23 cellular contexts compared by ENCODE assay signal in the genomic region with DNA sequence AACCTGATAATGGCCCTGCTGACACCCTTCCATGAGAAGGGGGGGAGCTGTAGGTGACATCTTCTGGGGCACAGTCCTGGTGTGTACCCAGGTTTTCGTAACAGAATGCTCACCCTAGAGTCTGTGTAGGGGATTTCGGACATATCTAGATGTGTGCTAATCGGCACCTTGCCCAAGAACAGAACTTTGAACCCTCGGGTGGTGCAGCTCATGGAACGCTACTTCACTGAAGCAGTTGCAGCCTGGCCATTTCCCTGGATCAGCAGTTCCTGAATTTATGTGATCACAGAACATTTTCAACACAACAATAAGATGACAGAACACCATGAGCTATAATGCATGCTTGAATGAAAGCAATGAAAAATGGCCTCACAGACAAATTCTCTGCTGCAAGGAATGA. TPM values are rescaled to one million over a fixed set of nuclear protein-coding genes. Genes with fewer than 3 reads are reported as not detected.
DNase-seq lines count a peak whose midpoint lies in the region; ATAC-seq and TF ChIP-seq lines count a peak whose summit lies in the region.
"Had no signal": no experiment of that assay in that cellular context is flagged by ENCODE, and none has a peak within 500 bp of the region (broad histone marks: within the 10 kb centered on the region; RNA-seq: fewer than 3 reads in every experiment).

No MANE protein-coding gene starts in this region.

- H3K27ac Mint-ChIP-seq in GM23338: peak overlapping the region; percentile 53; the same call in 1 of the 2 replicates
- peak overlapping the region; percentile 24 for H3K27ac Mint-ChIP-seq in T-helper 17 cell

- H3K9me2 ChIP-seq in GM23338 (ENCODE audit: insufficient read depth): no peaks in the 10 kb centered on the region

- DNase-seq in GM23338 (ENCODE audit: low spot score) (no peak), T-helper 17 cell (no peak), left colon (peak; percentile 55 to 61), mucosa of descending colon (peak in 1 of 3 donors; percentile 68), cerebellar nuclear complex (lab: John Stamatoyannopoulos, UW) (no peak), D341Med (ENCODE audit: low spot score) (no peak), NCI-H748 treated with DMSO at 0.1 percent for 48 hours (lab: John Stamatoyannopoulos, UW) (no peak)
- no peak for DNase-seq in activated CD4-positive, alpha-beta T cell treated with anti-CD3 and anti-CD28 coated beads, Interleukin-2, amount 50 U/mL, for 1 hour
- DNase-seq: DMS53, GOT3, HCEC 1CT, NCI-H1092, NCI-H1417 treated with DMSO at 0.1 percent for 48 hours, NCI-H1694 treated with DMSO at 0.1 percent for 48 hours, NCI-H2081, NCI-H2227 treated with DMSO at 0.1 percent for 48 hours, NCI-H526 treated with DMSO at 0.1 percent for 48 hours, SHP77 treated with DMSO at 0.1 percent for 48 hours had no signal

- H3K36me3 Mint-ChIP-seq in GM23338 (ENCODE audit: low read depth): peaks cover 17% of the 10 kb centered on the region
- peaks cover 9% of the 10 kb centered on the region for H3K36me3 Mint-ChIP-seq in T-helper 17 cell (ENCODE audit: low read depth)

- no peaks in the 10 kb centered on the region for H3K9me3 Mint-ChIP-seq in GM23338

- H3K4me2 ChIP-seq in GM23338: peak overlapping the region; percentile 45

- H3K4me3 ChIP-seq in GM23338 (no peak overlapping the region), mucosa of descending colon (no peak overlapping the region)

- H3K4me1 Mint-ChIP-seq in GM23338 (peaks cover 39% of the 10 kb centered on the region), T-helper 17 cell (peaks cover 5% of the 10 kb centered on the region)

- peaks cover 34% of the 10 kb centered on the region for H3K4me1 ChIP-seq in GM23338 (ENCODE audit: insufficient read depth)
- no peaks in the 10 kb centered on the region for H3K4me1 ChIP-seq in mucosa of descending colon (ENCODE audit: low read depth)

- H3K36me3 ChIP-seq in GM23338 (ENCODE audit: insufficient read depth) (no peaks in the 10 kb centered on the region), mucosa of descending colon (ENCODE audit: low read depth) (no peaks in the 10 kb centered on the region)

- H3K27me3 Mint-ChIP-seq in GM23338 (ENCODE audit: insufficient read depth, low read depth, poor library complexity): peaks cover 7% of the 10 kb centered on the region
- H3K27me3 Mint-ChIP-seq in T-helper 17 cell: no peaks in the 10 kb centered on the region

- H3K4me3 Mint-ChIP-seq in GM23338 (no peak overlapping the region), T-helper 17 cell (no peak overlapping the region)

- no peaks in the 10 kb centered on the region for H3K27me3 ChIP-seq in GM23338 (ENCODE audit: insufficient read depth)

- H3K27ac ChIP-seq in GM23338 (ENCODE audit: low read depth): no peak overlapping the region

- no peaks in the 10 kb centered on the region for H4K20me1 ChIP-seq in GM23338 (replicated peaks; ENCODE audit: insufficient read depth)

- intact Hi-C loops in left colon (cut with DNase I, micrococcal nuclease): no loop called here
- intact Hi-C loops in mucosa of descending colon (cut with DNase I, micrococcal nuclease): loop anchor here in 1 of 2 donors (10.0 kb wide), 1 partner anchor 163 kb away; no protein-coding TSS in a partner anchor

- no peaks in the 10 kb centered on the region for H3K79me2 ChIP-seq in GM23338 (replicated peaks; ENCODE audit: insufficient read depth)

- no peak overlapping the region for H2AFZ ChIP-seq in GM23338

- ATAC-seq in GM23338 (peak; percentile 14), T-helper 17 cell (no peak), left colon (peak; percentile 77), mucosa of descending colon (peak; percentile 77)
- ATAC-seq: Panc1 had no signal

- no peaks in the 10 kb centered on the region for H3F3A ChIP-seq in GM23338 (replicated peaks; ENCODE audit: low read depth)

- H3K9me3 ChIP-seq in T-helper 17 cell (ENCODE audit: control insufficient read depth, low read length, poor library complexity, severe bottlenecking): no peaks in the 10 kb centered on the region
- H3K9me3 ChIP-seq in mucosa of descending colon: no peaks in the 10 kb centered on the region

- TF ChIP-seq CTCF in GM23338 (conservative IDR thresholded peaks at IDR 0.05; ENCODE audit: low read depth in 2 of 2): no peak
- TF ChIP-seq CTCF in mucosa of descending colon (IDR thresholded peaks at IDR 0.05): no peak

TF ChIP-seq in GM23338, 12 proteins besides CTCF, POLR2A, EP300 and RAD21:
- no peak for TF ChIP-seq JUNB (IDR thresholded peaks at IDR 0.05; ENCODE audit: unreplicated experiment)
- no peak for TF ChIP-seq STAT1 (IDR thresholded peaks at IDR 0.05; ENCODE audit: unreplicated experiment)
- TF ChIP-seq CREB1 (CRISPR knock-in tag; IDR thresholded peaks at IDR 0.05; ENCODE audit: low read depth): no peak
- no peak for TF ChIP-seq ZNF331 (CRISPR knock-in tag; IDR thresholded peaks at IDR 0.05; ENCODE audit: low read depth)
- TF ChIP-seq, protein P1, sequence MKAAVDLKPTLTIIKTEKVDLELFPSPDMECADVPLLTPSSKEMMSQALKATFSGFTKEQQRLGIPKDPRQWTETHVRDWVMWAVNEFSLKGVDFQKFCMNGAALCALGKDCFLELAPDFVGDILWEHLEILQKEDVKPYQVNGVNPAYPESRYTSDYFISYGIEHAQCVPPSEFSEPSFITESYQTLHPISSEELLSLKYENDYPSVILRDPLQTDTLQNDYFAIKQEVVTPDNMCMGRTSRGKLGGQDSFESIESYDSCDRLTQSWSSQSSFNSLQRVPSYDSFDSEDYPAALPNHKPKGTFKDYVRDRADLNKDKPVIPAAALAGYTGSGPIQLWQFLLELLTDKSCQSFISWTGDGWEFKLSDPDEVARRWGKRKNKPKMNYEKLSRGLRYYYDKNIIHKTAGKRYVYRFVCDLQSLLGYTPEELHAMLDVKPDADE (IDR thresholded peaks at IDR 0.05): no peak

RNA-seq across cellular contexts. Expression of gene MUC13, which starts 57.5 kb away (rescaled TPM):
- total RNA-seq in GM23338 (2014; rRNA removed; shearing (Covaris generic)): not detected in 2 replicates
- polyA plus RNA-seq in GM23338 (2016; fragmentation: Nextera tagmentation; extraction: Ambion mirVana): not detected in 2 replicates
- total RNA-seq in T-helper 17 cell (under 1 TPM in 1 of 2 donors, not detected in 1; 0.45 TPM), left colon (1,000 to 10,000 TPM; 1,001 to 1,021 TPM), mucosa of descending colon (100 to 1,000 TPM; 445 to 923 (median 899) TPM)
- total RNA-seq: A172, G401, OCI-LY7 had no signal
- polyA plus RNA-seq: BJ had no signal

Comparison
In these comparisons a context has a peak if more than half of its experiments do, and no peak if none do; other contexts are left out.
1. DNase-seq: peak in left colon (2 of 2); none in GM23338 (single experiment), T-helper 17 cell (0 of 3), cerebellar nuclear complex (0 of 2), D341Med (single experiment), activated CD4-positive, alpha-beta T cell treated with anti-CD3 and anti-CD28 coated beads, Interleukin-2, amount 50 U/mL, for 1 hour (single experiment) and NCI-H748 treated with DMSO at 0.1 percent for 48 hours (single experiment).
2. RNA of gene MUC13, which starts 57.5 kb away (total RNA-seq): 1,001 to 1,021 TPM in left colon and 445 to 923 TPM in mucosa of descending colon; 0.45 TPM in T-helper 17 cell and not detected in GM23338; every median in the first group is over 100 times any median in the second.